Comparison of ENCODE assay signal across 12 cellular contexts in the genomic region with DNA sequence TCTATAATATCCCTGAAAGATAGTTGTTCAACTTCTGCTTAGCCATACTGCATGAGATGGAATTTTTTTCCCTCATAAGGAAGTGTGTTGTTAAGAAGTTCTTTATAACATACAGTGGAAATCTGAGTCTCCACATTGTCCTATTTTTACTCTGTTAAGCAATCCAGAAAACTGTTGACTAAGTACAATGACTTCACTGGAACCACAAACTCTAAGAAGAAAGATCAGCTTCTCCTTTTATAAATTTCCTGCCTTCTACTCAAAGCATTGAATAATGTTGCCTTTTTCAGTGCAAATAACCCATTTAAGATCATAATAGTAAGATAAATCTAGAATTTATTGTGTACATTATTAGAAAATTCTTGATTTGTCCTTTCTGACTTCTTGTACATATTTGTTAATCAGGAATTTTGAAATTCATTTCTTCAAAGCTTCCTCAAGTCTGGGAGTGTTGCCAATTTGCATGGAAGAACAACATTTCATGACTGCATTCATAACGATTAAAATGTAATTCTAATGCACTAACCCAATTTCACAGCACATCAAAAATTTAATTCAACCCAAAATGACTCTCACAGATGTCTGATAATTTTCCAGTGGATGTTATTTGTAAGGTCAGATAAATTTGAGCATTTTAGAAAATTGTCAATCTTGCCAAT. TPM values are rescaled to one million over a fixed set of nuclear protein-coding genes. Genes with fewer than 3 reads are reported as not detected.
A peak's percentile ranks its signal among the peaks of the same experiment; 100 is the strongest.
DNase-seq lines count a peak whose midpoint lies in the region; ATAC-seq and TF ChIP-seq lines count a peak whose summit lies in the region.
"Had no signal": no experiment of that assay in that cellular context is flagged by ENCODE, and none has a peak within 500 bp of the region (broad histone marks: within the 10 kb centered on the region; RNA-seq: fewer than 3 reads in every experiment).

No MANE protein-coding gene starts in this region.

- no peaks in the 10 kb centered on the region for H3K9me3 Mint-ChIP-seq in H9

- no peak overlapping the region for H2BK5ac ChIP-seq in H9 (ENCODE audit: insufficient read length, low read length)

- no peak overlapping the region for H3K27ac Mint-ChIP-seq in H9

- no peaks in the 10 kb centered on the region for H3K36me3 ChIP-seq in suprapubic skin
- no peaks in the 10 kb centered on the region for H3K36me3 ChIP-seq in vagina
- H3K36me3 ChIP-seq: Peyer's patch had no signal

- no peaks in the 10 kb centered on the region for H3K79me2 ChIP-seq in H9 (ENCODE audit: insufficient read depth, low read length)

- 6% methylated on average over 1 of the region's 1 CpG for WGBS in suprapubic skin
- WGBS in H9 (ENCODE audit: extremely low coverage, insufficient read length, low lambda C conversion rate) = no CpG with 5 or more reads among the region's 1 CpG

- no peak overlapping the region for H3T11ph ChIP-seq in H9 (ENCODE audit: low read length)

- no peaks in the 10 kb centered on the region for H4K20me1 ChIP-seq in H9 (ENCODE audit: control insufficient read depth, insufficient read depth, insufficient read length)

- no peak overlapping the region for H2BK20ac ChIP-seq in H9 (ENCODE audit: low read depth, low read length, poor library complexity, severe bottlenecking)

- no peak overlapping the region for H2AK5ac ChIP-seq in H9 (ENCODE audit: insufficient read length, low read length)

- no peak overlapping the region for H4K8ac ChIP-seq in H9 (replicated peaks; ENCODE audit: insufficient read length, low read depth, low read length)

- H3K27me3 ChIP-seq in suprapubic skin (no peaks in the 10 kb centered on the region), vagina (no peaks in the 10 kb centered on the region), H9 (ENCODE audit: insufficient read depth, low read length) (no peaks in the 10 kb centered on the region)
- H3K27me3 ChIP-seq: Peyer's patch had no signal

- TF ChIP-seq CTCF in suprapubic skin (IDR thresholded peaks at IDR 0.05) = no peak
- no peak for TF ChIP-seq CTCF in vagina (IDR thresholded peaks at IDR 0.05)
- TF ChIP-seq CTCF in H9 (conservative IDR thresholded peaks at IDR 0.05) = no peak

- no peak overlapping the region for H2AFZ ChIP-seq in H9 (ENCODE audit: low read length)

- H2BK120ac ChIP-seq in H9 (ENCODE audit: low read depth, low read length, poor library complexity, severe bottlenecking) = no peak overlapping the region

- no peak overlapping the region for H4K91ac ChIP-seq in H9 (ENCODE audit: insufficient read length, low read depth, low read length)

- no peaks in the 10 kb centered on the region for H3K23me2 ChIP-seq in H9 (ENCODE audit: insufficient read length, low read depth, low read length, poor library complexity, severe bottlenecking)

- no peak for TF ChIP-seq EP300 in suprapubic skin (IDR thresholded peaks at IDR 0.05)

- intact Hi-C loops in left ventricle myocardium superior (cut with micrococcal nuclease) (loop anchor here (10.0 kb wide), 1 partner anchor 426 kb away; no protein-coding TSS in a partner anchor), vagina (cut with DNase I) (no loop called here)

- peak overlapping the region; percentile 15 for H3K27ac ChIP-seq in suprapubic skin
- H3K27ac ChIP-seq in vagina = no peak overlapping the region
- no peak overlapping the region for H3K27ac ChIP-seq in H9 (ENCODE audit: insufficient read length, low read depth, low read length)
- H3K27ac ChIP-seq: Peyer's patch had no signal

- H3K4ac ChIP-seq in H9 (ENCODE audit: low read depth, low read length) = no peak overlapping the region

- H2BK15ac ChIP-seq in H9 (ENCODE audit: low read depth, low read length) = no peak overlapping the region

- no peak overlapping the region for H3K9ac ChIP-seq in H9 (ENCODE audit: extremely low read depth, insufficient read length, low read length)

- H3K36me3 Mint-ChIP-seq in H9 (ENCODE audit: insufficient read depth in 1 of 3, low read depth in 3 of 3) = no peaks in the 10 kb centered on the region
- H3K36me3 Mint-ChIP-seq: brain had no signal

- H3K4me1 ChIP-seq in suprapubic skin (peaks cover 10% of the 10 kb centered on the region), vagina (no peaks in the 10 kb centered on the region), H9 (ENCODE audit: insufficient read depth, low read length) (no peaks in the 10 kb centered on the region)
- H3K4me1 ChIP-seq: Peyer's patch had no signal

- no peak overlapping the region for H2BK12ac ChIP-seq in H9 (ENCODE audit: insufficient read length, low read depth, low read length)

- no peaks in the 10 kb centered on the region for H3K4me1 Mint-ChIP-seq in H9
- H3K4me1 Mint-ChIP-seq: brain had no signal

- H3K9me3 ChIP-seq in suprapubic skin (no peaks in the 10 kb centered on the region), vagina (no peaks in the 10 kb centered on the region), H9 (ENCODE audit: control insufficient read depth, low read depth, low read length) (no peaks in the 10 kb centered on the region)
- H3K9me3 ChIP-seq: Peyer's patch had no signal

- H3K56ac ChIP-seq in H9 (ENCODE audit: insufficient read length, low read depth, low read length) = no peak overlapping the region

- ATAC-seq in left ventricle myocardium superior = peak; percentile 57
- ATAC-seq in HG02938 (IDR thresholded peaks at IDR 0.05; ENCODE audit: unreplicated experiment) = no peak

- H3K18ac ChIP-seq in H9 (ENCODE audit: insufficient read length, low read depth, low read length) = no peak overlapping the region

- DNase-seq in Kasumi-1 (lab: John Stamatoyannopoulos, UW) = peak; percentile 85 to 86
- peak; percentile 86 for DNase-seq in amniotic epithelial cell (ENCODE audit: low read depth)
- DNase-seq in left ventricle myocardium superior = no peak
- no peak for DNase-seq in suprapubic skin (ENCODE audit: low spot score in 2 of 2)
- DNase-seq in vagina (ENCODE audit: extremely low spot score in 2 of 2) = no peak
- no peak for DNase-seq in H9
- DNase-seq: activated CD4-positive, alpha-beta T cell treated with anti-CD3 and anti-CD28 coated beads, Interleukin-2, amount 50 U/mL, for 48 hours; NCI-H187 treated with DMSO at 0.1 percent for 48 hours; nucleus accumbens; Peyer's patch had no signal

- no peak overlapping the region for H3K4me2 ChIP-seq in H9 (ENCODE audit: insufficient read depth, insufficient read length, low read length)

- no peaks in the 10 kb centered on the region for H3K27me3 Mint-ChIP-seq in H9 (ENCODE audit: low read depth)

- H4K5ac ChIP-seq in H9 (ENCODE audit: insufficient read length, low read depth, low read length) = no peak overlapping the region

- no peak overlapping the region for H3K23ac ChIP-seq in H9 (ENCODE audit: insufficient read length, low read depth, low read length)

- no peaks in the 10 kb centered on the region for H3K79me1 ChIP-seq in H9 (ENCODE audit: insufficient read depth, low read depth, low read length, poor library complexity, severe bottlenecking)

- no peak for TF ChIP-seq POLR2A in suprapubic skin (IDR thresholded peaks at IDR 0.05)
- TF ChIP-seq POLR2A in vagina (IDR thresholded peaks at IDR 0.05) = no peak

- no peak overlapping the region for H3K14ac ChIP-seq in H9 (ENCODE audit: insufficient read depth, low read length)

- no peak overlapping the region for H3K4me3 Mint-ChIP-seq in H9
- H3K4me3 Mint-ChIP-seq: brain had no signal

- H3K4me3 ChIP-seq in suprapubic skin = no peak overlapping the region
- H3K4me3 ChIP-seq in vagina = no peak overlapping the region
- H3K4me3 ChIP-seq: Peyer's patch had no signal

RNA-seq across cellular contexts. Expression of a gene that starts 45.6 kb away (rescaled TPM):
- total RNA-seq in left ventricle myocardium superior (1.3 TPM), suprapubic skin (10 to 100 TPM in 1 of 4 donors, 1 to 10 TPM in 3; 3.7 to 11.0 (median 4.6) TPM), vagina (4.2 TPM), H9 (2021) (8.3 and 9.7 TPM in 2 replicates)

Comparison
In these comparisons a context has a peak if more than half of its experiments do, and no peak if none do; other contexts are left out.
1. DNase-seq: peak in Kasumi-1 (2 of 2) and amniotic epithelial cell (single experiment); none in left ventricle myocardium superior (single experiment), suprapubic skin (0 of 2), vagina (0 of 2) and H9 (single experiment).